1 cellular context compared by ENCODE assay signal in genomic region chr5:69213513-69214215, GRCh38.
TF ChIP-seq lines count a peak whose summit lies in the region.

No MANE protein-coding gene starts in this region.

TF ChIP-seq in HepG2, 621 proteins besides CTCF, POLR2A, EP300 and RAD21 (continued from another document and continues in another):
- TF ChIP-seq ZNF44 (CRISPR knock-in tag; IDR thresholded peaks at IDR 0.05): no peak
- TF ChIP-seq ZSCAN25 (CRISPR knock-in tag; IDR thresholded peaks at IDR 0.05): no peak
- TF ChIP-seq PRDM10 (CRISPR knock-in tag; IDR thresholded peaks at IDR 0.05; ENCODE audit: low read depth): peak; percentile 96
- no peak for TF ChIP-seq HNF1A (IDR thresholded peaks at IDR 0.05; ENCODE audit: low read depth)
- TF ChIP-seq HNF1A (CRISPR knock-in tag; IDR thresholded peaks at IDR 0.05; ENCODE audit: borderline replicate concordance): no peak
- no peak for TF ChIP-seq NFYB (CRISPR knock-in tag; IDR thresholded peaks at IDR 0.05)
- no peak for TF ChIP-seq GABPA (IDR thresholded peaks at IDR 0.05; ENCODE audit: low read depth, low read length)
- peak; percentile 42; the same call in 1 of the 2 replicates for TF ChIP-seq GABPA (CRISPR knock-in tag; IDR thresholded peaks at IDR 0.05; ENCODE audit: low read depth)
- TF ChIP-seq NAIF1 (CRISPR knock-in tag; IDR thresholded peaks at IDR 0.05; ENCODE audit: borderline replicate concordance): no peak
- no peak for TF ChIP-seq TMF1 (CRISPR knock-in tag; IDR thresholded peaks at IDR 0.05; ENCODE audit: low read depth)
- TF ChIP-seq ZNF282 (IDR thresholded peaks at IDR 0.05; ENCODE audit: partially characterized antibody): no peak
- TF ChIP-seq PHB2 (IDR thresholded peaks at IDR 0.05; ENCODE audit: partially characterized antibody): no peak
- 0 out of 2 replicates have a peak, but pooled peaks have one; percentile 10 for TF ChIP-seq ELF1 (CRISPR knock-in tag; IDR thresholded peaks at IDR 0.05)
- peak; percentile 65 for TF ChIP-seq CEBPG (CRISPR knock-in tag; IDR thresholded peaks at IDR 0.05)
- no peak for TF ChIP-seq SOX13 (IDR thresholded peaks at IDR 0.05)
- TF ChIP-seq SOX13 (CRISPR knock-in tag; conservative IDR thresholded peaks at IDR 0.05 in 1 of 2, IDR thresholded peaks at IDR 0.05 in 1 of 2): peak in 1 of 2 experiments; percentile 38; a peak in 1 of 4 replicates
- TF ChIP-seq MEIS1 (CRISPR knock-in tag; IDR thresholded peaks at IDR 0.05; ENCODE audit: borderline replicate concordance): no peak; the same call in 1 of the 2 replicates
- TF ChIP-seq TFE3 (CRISPR knock-in tag; IDR thresholded peaks at IDR 0.05): no peak
- TF ChIP-seq KAT2B (IDR thresholded peaks at IDR 0.05; ENCODE audit: borderline replicate concordance, low read depth, low read length): no peak
- no peak for TF ChIP-seq PPARG (CRISPR knock-in tag; conservative IDR thresholded peaks at IDR 0.05)
- no peak for TF ChIP-seq ZNF543 (CRISPR knock-in tag; IDR thresholded peaks at IDR 0.05)
- no peak for TF ChIP-seq SRSF4 (IDR thresholded peaks at IDR 0.05; ENCODE audit: low read depth, low read length, poor library complexity, severe bottlenecking)
- no peak for TF ChIP-seq DMTF1 (CRISPR knock-in tag; IDR thresholded peaks at IDR 0.05)
- TF ChIP-seq HMGXB3 (CRISPR knock-in tag; IDR thresholded peaks at IDR 0.05; ENCODE audit: borderline replicate concordance): peak; percentile 28; the same call in 1 of the 2 replicates
- no peak for TF ChIP-seq ZNF12 (CRISPR knock-in tag; IDR thresholded peaks at IDR 0.05)
- no peak for TF ChIP-seq ZNF10 (CRISPR knock-in tag; IDR thresholded peaks at IDR 0.05; ENCODE audit: borderline replicate concordance, low read depth)
- no peak for TF ChIP-seq MYPOP (CRISPR knock-in tag; IDR thresholded peaks at IDR 0.05)
- no peak for TF ChIP-seq ZNF235 (CRISPR knock-in tag; IDR thresholded peaks at IDR 0.05; ENCODE audit: borderline replicate concordance)
- no peak for TF ChIP-seq SNRNP70 (IDR thresholded peaks at IDR 0.05; ENCODE audit: low read depth, low read length)
- TF ChIP-seq TGIF2 (CRISPR knock-in tag; IDR thresholded peaks at IDR 0.05): 0 out of 2 replicates have a peak, but pooled peaks have one; percentile 43
- TF ChIP-seq WIZ (CRISPR knock-in tag; IDR thresholded peaks at IDR 0.05): no peak
- TF ChIP-seq GFI1 (CRISPR knock-in tag; IDR thresholded peaks at IDR 0.05; ENCODE audit: borderline replicate concordance): no peak
- 0 out of 2 replicates have a peak, but pooled peaks have one; percentile 26 for TF ChIP-seq HMG20A (CRISPR knock-in tag; IDR thresholded peaks at IDR 0.05; ENCODE audit: borderline replicate concordance)
- no peak for TF ChIP-seq ZKSCAN5 (CRISPR knock-in tag; IDR thresholded peaks at IDR 0.05)
- TF ChIP-seq ZMYM3 (CRISPR knock-in tag; IDR thresholded peaks at IDR 0.05): no peak
- TF ChIP-seq ZXDC (CRISPR knock-in tag; IDR thresholded peaks at IDR 0.05): no peak
